Comparison of ENCODE assay signal across 1 cellular context in genomic region chr2:160486341-160486740, GRCh38.
A peak's percentile ranks its signal among the peaks of the same experiment; 100 is the strongest.
TF ChIP-seq lines count a peak whose summit lies in the region.

No MANE protein-coding gene starts in this region.

TF ChIP-seq in HEK293, 187 proteins besides CTCF, POLR2A, EP300 and RAD21 (continued from another document):
- TF ChIP-seq ZSCAN4 (tag by site-specific recombination; IDR thresholded peaks at IDR 0.05) (no peak), ZNF169 (tag by site-specific recombination; IDR thresholded peaks at IDR 0.05) (no peak), GLI4 (tag by site-specific recombination; IDR thresholded peaks at IDR 0.05) (no peak)
- TF ChIP-seq, protein P1, sequence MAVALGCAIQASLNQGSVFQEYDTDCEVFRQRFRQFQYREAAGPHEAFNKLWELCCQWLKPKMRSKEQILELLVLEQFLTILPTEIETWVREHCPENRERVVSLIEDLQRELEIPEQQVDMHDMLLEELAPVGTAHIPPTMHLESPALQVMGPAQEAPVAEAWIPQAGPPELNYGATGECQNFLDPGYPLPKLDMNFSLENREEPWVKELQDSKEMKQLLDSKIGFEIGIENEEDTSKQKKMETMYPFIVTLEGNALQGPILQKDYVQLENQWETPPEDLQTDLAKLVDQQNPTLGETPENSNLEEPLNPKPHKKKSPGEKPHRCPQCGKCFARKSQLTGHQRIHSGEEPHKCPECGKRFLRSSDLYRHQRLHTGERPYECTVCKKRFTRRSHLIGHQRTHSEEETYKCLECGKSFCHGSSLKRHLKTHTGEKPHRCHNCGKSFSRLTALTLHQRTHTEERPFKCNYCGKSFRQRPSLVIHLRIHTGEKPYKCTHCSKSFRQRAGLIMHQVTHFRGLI (tag by site-specific recombination; IDR thresholded peaks at IDR 0.05): peak; percentile 68; the same call in 1 of the 2 replicates
